Comparison of ENCODE assay signal across 33 cellular contexts in genomic region chr12:20641127-20641526, GRCh38. TPM values are rescaled to one million over a fixed set of nuclear protein-coding genes. Genes with fewer than 3 reads are reported as not detected.
"Had no signal": no experiment of that assay in that cellular context is flagged by ENCODE, and none has a peak within 500 bp of the region (broad histone marks: within the 10 kb centered on the region; RNA-seq: fewer than 3 reads in every experiment).

No MANE protein-coding gene starts in this region.

- H3K27me3 ChIP-seq: adrenal gland, cardiac muscle cell had no signal

- DNase-seq: activated B cell treated with CpG ODN at 0.5 μM for 24 hours; activated CD4-positive, alpha-beta memory T cell treated with anti-CD3 and anti-CD28 coated beads for 36 hours; activated CD4-positive, alpha-beta T cell treated with anti-CD3 and anti-CD28 coated beads for 4 hours; activated CD4-positive, alpha-beta T cell treated with anti-CD3 and anti-CD28 coated beads, Interleukin-2, amount 10 ng/mL, durations not matched to agents 24 days and 14 days; activated CD4-positive, alpha-beta T cell treated with anti-CD3 and anti-CD28 coated beads, Interleukin-2, amount 50 U/mL, for 1 hour; activated CD4-positive, alpha-beta T cell treated with anti-CD3 and anti-CD28 coated beads, Interleukin-2, amount 50 U/mL, for 4 hours; activated CD4-positive, CD25-positive, alpha-beta regulatory T cell treated with anti-CD3 and anti-CD28 coated beads, Interleukin-2, amount 50 U/mL, for 72 hours; activated CD8-positive, alpha-beta memory T cell treated with anti-CD3 and anti-CD28 coated beads, Interleukin-2, amount 50 U/mL, for 4 hours; activated CD8-positive, alpha-beta T cell treated with anti-CD3 and anti-CD28 coated beads for 36 hours; activated effector memory CD4-positive, alpha-beta T cell treated with anti-CD3 and anti-CD28 coated beads, Interleukin-2, amount 50 U/mL, for 16 hours; activated gamma-delta T cell treated with Interleukin-2 at 50 U/mL for 16 hours; activated naive CD4-positive, alpha-beta T cell; activated naive CD4-positive, alpha-beta T cell treated with anti-CD3 and anti-CD28 coated beads for 36 hours; activated naive CD4-positive, alpha-beta T cell treated with anti-CD3 and anti-CD28 coated beads, Interleukin-2, amount 50 U/mL, for 16 hours; activated naive CD8-positive, alpha-beta T cell treated with anti-CD3 and anti-CD28 coated beads for 36 hours; activated T-cell treated with anti-CD3 and anti-CD28 coated beads for 4 hours; activated T-cell treated with anti-CD3 and anti-CD28 coated beads, Interleukin-2, amount 50 U/mL, for 1 hour; activated T-cell treated with anti-CD3 and anti-CD28 coated beads, Interleukin-2, amount 50 U/mL, for 4 hours; activated T-cell treated with anti-CD3 and anti-CD28 coated beads, Interleukin-2, amount 50 U/mL, for 72 hours; adrenal gland; amniotic stem cell; aorta; cerebellar nuclear complex; T-helper 1 cell; T-helper 2 cell; T-helper 9 cell had no signal

- H3K4me1 ChIP-seq: adrenal gland had no signal

- H3K9me3 ChIP-seq: adrenal gland had no signal

- H3K27ac ChIP-seq: adrenal gland, cardiac muscle cell, VCaP had no signal

- ATAC-seq: activated CD8-positive, alpha-beta T cell treated with anti-CD3 and anti-CD28 coated beads for 36 hours; activated naive CD4-positive, alpha-beta T cell treated with anti-CD3 and anti-CD28 coated beads, Interleukin-2, amount 50 U/mL, for 72 hours; activated T-cell treated with anti-CD3 and anti-CD28 coated beads, Interleukin-2, amount 50 U/mL, for 4 hours; activated T-cell treated with anti-CD3 and anti-CD28 coated beads, Interleukin-2, amount 50 U/mL, for 72 hours; activated T-helper 17 cell treated with anti-CD3 and anti-CD28 coated beads, Interleukin-2, amount 50 U/mL, for 72 hours had no signal

- H3K36me3 ChIP-seq: adrenal gland, cardiac muscle cell had no signal

- H3K4me3 ChIP-seq: adrenal gland, cardiac muscle cell had no signal

RNA-seq across cellular contexts. Expression of gene SLCO1C1, which starts 54.0 kb away (rescaled TPM):
- total RNA-seq: activated B cell treated with CpG ODN at 0.5 μM for 24 hours; activated CD4-positive, alpha-beta memory T cell treated with anti-CD3 and anti-CD28 coated beads for 36 hours; activated CD4-positive, alpha-beta T cell treated with anti-CD3 and anti-CD28 coated beads, Interleukin-2, amount 10 ng/mL, durations not matched to agents 24 days and 14 days; activated CD8-positive, alpha-beta memory T cell treated with anti-CD3 and anti-CD28 coated beads for 36 hours; activated CD8-positive, alpha-beta T cell treated with anti-CD3 and anti-CD28 coated beads for 36 hours; activated naive CD4-positive, alpha-beta T cell treated with anti-CD3 and anti-CD28 coated beads for 36 hours; activated naive CD4-positive, alpha-beta T cell treated with anti-CD3 and anti-CD28 coated beads, Interleukin-2, amount 50 U/mL, for 72 hours; activated naive CD8-positive, alpha-beta T cell treated with anti-CD3 and anti-CD28 coated beads for 36 hours; activated T-cell treated with anti-CD3 and anti-CD28 coated beads, Interleukin-2, amount 50 U/mL, for 4 hours; activated T-cell treated with anti-CD3 and anti-CD28 coated beads, Interleukin-2, amount 50 U/mL, for 72 hours; activated T-helper 1 cell treated with anti-CD3 and anti-CD28 coated beads, Interleukin-12 subunit alpha, Interleukin-12 subunit beta, Interleukin-2, Interleukin-4 antibody, amounts not matched to agents 30 ng/mL and 10 ng/mL and 1 ng/mL, durations not matched to agents 14 hours and 24 hours and 36 hours; activated T-helper 17 cell treated with anti-CD3 and anti-CD28 coated beads, Interleukin-2, amount 50 U/mL, for 72 hours; bronchial epithelial cell; cardiac muscle cell had no signal
